In genomic region chr1:246629976-246630375, GRCh38 we compare ENCODE assay signal across 18 cellular contexts.
DNase-seq lines count a peak whose midpoint lies in the region; ATAC-seq and TF ChIP-seq lines count a peak whose summit lies in the region.
"Had no signal": no experiment of that assay in that cellular context is flagged by ENCODE, and none has a peak within 500 bp of the region (broad histone marks: within the 10 kb centered on the region; RNA-seq: fewer than 3 reads in every experiment).

No MANE protein-coding gene starts in this region.

- POLR2A ChIA-PET in Caco-2 (lab: Charles Lee) = no interaction called here

- H3K27me3 ChIP-seq in GM23248 (replicated peaks; ENCODE audit: insufficient read depth) = no peaks in the 10 kb centered on the region
- no peaks in the 10 kb centered on the region for H3K27me3 ChIP-seq in mesenchymal stem cell (ENCODE audit: control insufficient read depth in 1 of 2, insufficient read depth in 1 of 2, low read length in 2 of 2)
- no peaks in the 10 kb centered on the region for H3K27me3 ChIP-seq in Caco-2 (replicated peaks; ENCODE audit: control insufficient read depth, insufficient read depth, low read length)
- H3K27me3 ChIP-seq: colonic mucosa, thyroid gland had no signal

- no peak overlapping the region for H4K8ac ChIP-seq in mesenchymal stem cell (ENCODE audit: low read length)

- H3K9me3 ChIP-seq in GM23248 (ENCODE audit: low read depth) (no peaks in the 10 kb centered on the region), mesenchymal stem cell (ENCODE audit: control insufficient read depth, low read length) (no peaks in the 10 kb centered on the region), Caco-2 (no peaks in the 10 kb centered on the region)
- H3K9me3 ChIP-seq: colonic mucosa, thyroid gland had no signal

- no peaks in the 10 kb centered on the region for H3K9me2 ChIP-seq in GM23248 (ENCODE audit: insufficient read depth)

- no peak overlapping the region for H3K4me2 ChIP-seq in GM23248 (ENCODE audit: unreplicated experiment)
- H3K4me2 ChIP-seq in mesenchymal stem cell (ENCODE audit: low read length, poor library complexity, severe bottlenecking) = no peak overlapping the region

- H3K79me2 ChIP-seq in GM23248 (ENCODE audit: insufficient read depth) = peaks cover 64% of the 10 kb centered on the region

- peak overlapping the region; percentile 82 for H3K27ac ChIP-seq in GM23248
- no peak overlapping the region for H3K27ac ChIP-seq in mesenchymal stem cell (ENCODE audit: low read length, poor library complexity, severe bottlenecking)
- H3K27ac ChIP-seq: colonic mucosa, thyroid gland had no signal

- in situ Hi-C loops in GM23248 (cut with MboI) = no loop called here

- no peak overlapping the region for H2BK5ac ChIP-seq in mesenchymal stem cell (ENCODE audit: low read depth, low read length, poor library complexity, severe bottlenecking)

- no peak overlapping the region for H3K27ac Mint-ChIP-seq in Caco-2 (ENCODE audit: unreplicated experiment)
- H3K27ac Mint-ChIP-seq: B cell, T-helper 17 cell had no signal

- H4K20me1 ChIP-seq in GM23248 (ENCODE audit: insufficient read depth) = no peaks in the 10 kb centered on the region

- no peaks in the 10 kb centered on the region for H3K27me3 Mint-ChIP-seq in Caco-2 (ENCODE audit: insufficient read depth, unreplicated experiment)
- H3K27me3 Mint-ChIP-seq: B cell, T-helper 17 cell had no signal

- no peak overlapping the region for H2BK120ac ChIP-seq in mesenchymal stem cell (ENCODE audit: low read depth, low read length)

- peak overlapping the region in 1 of 2 experiments; percentile 63 for H2BK12ac ChIP-seq in mesenchymal stem cell (ENCODE audit: low read length in 2 of 2)

- no peaks in the 10 kb centered on the region for H3K4me1 Mint-ChIP-seq in Caco-2 (ENCODE audit: low read depth, unreplicated experiment)

- no peak overlapping the region for H3K23ac ChIP-seq in mesenchymal stem cell (ENCODE audit: low read length in 2 of 2)

- no peak overlapping the region for H2AFZ ChIP-seq in GM23248
- no peak overlapping the region for H2AFZ ChIP-seq in mesenchymal stem cell (ENCODE audit: low read depth, low read length)

- ATAC-seq in GM19025 (IDR thresholded peaks at IDR 0.05; ENCODE audit: low read depth, unreplicated experiment) = peak; percentile 43
- ATAC-seq in HG03064 (IDR thresholded peaks at IDR 0.05; ENCODE audit: low read depth, unreplicated experiment) = peak; percentile 48
- no peak for ATAC-seq in GM21723 (IDR thresholded peaks at IDR 0.05; ENCODE audit: unreplicated experiment)
- ATAC-seq: left lobe of liver, T-helper 17 cell had no signal

- H3K9ac ChIP-seq in GM23248 = no peak overlapping the region
- no peak overlapping the region for H3K9ac ChIP-seq in mesenchymal stem cell (ENCODE audit: low read length)

- no peak overlapping the region for H3K14ac ChIP-seq in mesenchymal stem cell (ENCODE audit: low read length in 2 of 2)

- peak overlapping the region; percentile 26 for H2AK5ac ChIP-seq in mesenchymal stem cell (ENCODE audit: low read length, severe bottlenecking)

- WGBS in GM23248 (ENCODE audit: low coverage in 1 of 2, low lambda C conversion rate in 2 of 2, missing lambda C conversion rate in 2 of 2), 2 experiments = 98 to 99% methylated on average over 5 of the region's 5 CpGs
- over 99% methylated on average over 4 of the region's 5 CpGs for WGBS in mesenchymal stem cell

- peaks cover 55% of the 10 kb centered on the region for H3F3A ChIP-seq in GM23248 (ENCODE audit: insufficient read depth)

- no peak overlapping the region for H4K91ac ChIP-seq in mesenchymal stem cell (ENCODE audit: low read length)

- no peak for DNase-seq in GM23248
- no peak for DNase-seq in mesenchymal stem cell
- DNase-seq in foreskin melanocyte = no peak
- no peak for DNase-seq in Caco-2
- DNase-seq: activated effector memory CD4-positive, alpha-beta T cell treated with anti-CD3 and anti-CD28 coated beads, Interleukin-2, amount 50 U/mL, for 16 hours; colonic mucosa; GDM1; GOT3; NCI-H146; SHP77 treated with DMSO at 0.1 percent for 48 hours; stimulated activated CD4-positive, alpha-beta T cell treated with anti-CD3 and anti-CD28 coated beads, Interleukin-2, amount 100 ng/mL, for 48 hours; T-helper 17 cell; thyroid gland had no signal

- H3K18ac ChIP-seq in mesenchymal stem cell (ENCODE audit: low read depth in 1 of 2, low read length in 2 of 2) = no peak overlapping the region

- H3K36me3 ChIP-seq in GM23248 (ENCODE audit: low read depth) (peaks cover 22% of the 10 kb centered on the region; the same call in 1 of the 2 replicates), mesenchymal stem cell (ENCODE audit: control insufficient read depth in 1 of 2, insufficient read depth in 2 of 2, low read depth in 1 of 2, low read length in 2 of 2) (peaks cover 5 to 37% of the 10 kb centered on the region in 2 experiments), Caco-2 (ENCODE audit: control insufficient read depth, insufficient read depth, low read length) (no peaks in the 10 kb centered on the region)
- H3K36me3 ChIP-seq: colonic mucosa had no signal

- intact Hi-C loops in Caco-2 (cut with micrococcal nuclease; ENCODE audit: unreplicated experiment) = no loop called here

- no TSS peak for BruUV-seq in Caco-2 (replicated peaks; lab: Mats Ljungman, UMichigan)

- peaks cover 45% of the 10 kb centered on the region for H3K4me1 ChIP-seq in GM23248 (ENCODE audit: insufficient read depth)
- peaks cover 8% of the 10 kb centered on the region for H3K4me1 ChIP-seq in mesenchymal stem cell (ENCODE audit: control insufficient read depth, insufficient read depth, low read depth, low read length)
- H3K4me1 ChIP-seq in Caco-2 = peaks cover 6% of the 10 kb centered on the region; the same call in 1 of the 2 replicates
- H3K4me1 ChIP-seq: colonic mucosa, thyroid gland had no signal

- peaks cover 6% of the 10 kb centered on the region for H3K79me1 ChIP-seq in mesenchymal stem cell (replicated peaks; ENCODE audit: low read length, poor library complexity, severe bottlenecking)

- H3K4me3 ChIP-seq in GM23248 = no peak overlapping the region
- no peak overlapping the region for H3K4me3 ChIP-seq in mesenchymal stem cell (ENCODE audit: insufficient read depth in 1 of 2, low read depth in 1 of 2, low read length in 2 of 2)
- H3K4me3 ChIP-seq in Caco-2 (ENCODE audit: low read depth, low read length) = no peak overlapping the region
- H3K4me3 ChIP-seq: colonic mucosa, thyroid gland had no signal

- H3K9me3 Mint-ChIP-seq in Caco-2 (ENCODE audit: unreplicated experiment) = no peaks in the 10 kb centered on the region

- peaks cover 12% of the 10 kb centered on the region for H3K36me3 Mint-ChIP-seq in Caco-2 (ENCODE audit: insufficient read depth, unreplicated experiment)

- H3K4ac ChIP-seq in mesenchymal stem cell (ENCODE audit: low read depth in 1 of 2, low read length in 2 of 2) = no peak overlapping the region

- CTCF ChIA-PET in Caco-2 (lab: Charles Lee) = no interaction called here

- H3K4me3 Mint-ChIP-seq in Caco-2 (ENCODE audit: unreplicated experiment) = no peak overlapping the region
- H3K4me3 Mint-ChIP-seq: B cell, T-helper 17 cell had no signal

- no peak overlapping the region for H2BK15ac ChIP-seq in mesenchymal stem cell (ENCODE audit: low read depth, poor library complexity, severe bottlenecking)

- no peak for TF ChIP-seq CTCF in Caco-2 (IDR thresholded peaks at IDR 0.05; ENCODE audit: insufficient read depth in 1 of 2, low read depth in 1 of 2, low read length in 1 of 2, severe bottlenecking in 1 of 2, unreplicated experiment in 1 of 2)
